19 cellular contexts compared by ENCODE assay signal in the genomic region with DNA sequence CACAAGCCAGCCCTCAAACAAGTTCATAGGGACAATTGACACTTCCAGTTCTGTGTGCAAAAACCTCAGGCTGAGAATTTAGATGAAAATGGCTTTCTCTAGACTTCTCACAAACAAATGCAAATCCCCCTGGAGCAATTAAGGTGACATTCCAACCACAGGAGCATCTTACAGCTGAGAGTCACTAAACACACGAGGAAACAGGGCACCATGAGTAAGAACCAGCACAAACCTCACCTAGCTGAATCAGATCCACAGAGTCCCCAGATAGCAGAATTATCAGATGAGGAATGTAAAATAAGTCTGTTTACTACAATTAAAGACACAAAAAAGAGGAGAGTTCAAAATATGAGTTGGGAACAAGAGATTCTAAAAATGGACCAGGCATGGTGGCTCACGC.
"Had no signal": no experiment of that assay in that cellular context is flagged by ENCODE, and none has a peak within 500 bp of the region (broad histone marks: within the 10 kb centered on the region; RNA-seq: fewer than 3 reads in every experiment).

No MANE protein-coding gene starts in this region.

- H3K36me3 Mint-ChIP-seq: stimulated activated memory B cell treated with anti-CD40 and anti-IgM and Interleukin-4, amounts not matched to agents 10 μg/mL and 1 μg/mL and 100 μg/mL, for 72 hours had no signal

- H3K79me2 ChIP-seq: parathyroid adenoma had no signal

- H3K36me3 ChIP-seq: spleen, tibial artery, upper lobe of right lung, vagina had no signal

- H3K27ac Mint-ChIP-seq: dendritic cell treated with granulocyte-macrophage colony-stimulating factor and Interleukin-4, amounts not matched to agents 40 ng/mL and 50 ng/mL, for 4 days; effector memory CD8-positive, alpha-beta T cell; naive thymus-derived CD4-positive, alpha-beta T cell; nephron progenitor cell; stimulated activated memory B cell treated with anti-CD40 and anti-IgM and Interleukin-4, amounts not matched to agents 10 μg/mL and 1 μg/mL and 100 μg/mL, for 72 hours; stimulated activated naive CD8-positive, alpha-beta T cell treated with anti-CD3 and anti-CD28 coated beads, Interleukin-15, Interleukin-2, amounts not matched to agents 100 ng/mL and 50 ng/mL, for 24 hours had no signal

- H3K27me3 Mint-ChIP-seq: dendritic cell treated with granulocyte-macrophage colony-stimulating factor and Interleukin-4, amounts not matched to agents 40 ng/mL and 50 ng/mL, for 4 days; effector memory CD8-positive, alpha-beta T cell; stimulated activated naive CD8-positive, alpha-beta T cell treated with anti-CD3 and anti-CD28 coated beads, Interleukin-15, Interleukin-2, amounts not matched to agents 100 ng/mL and 50 ng/mL, for 24 hours had no signal

- H3K4me3 ChIP-seq: spleen, tibial artery, upper lobe of right lung, vagina had no signal

- H3K4me1 ChIP-seq: parathyroid adenoma, upper lobe of right lung had no signal

- DNase-seq: effector memory CD8-positive, alpha-beta T cell; erythroblast; foreskin melanocyte; hippocampal formation; kidney glomerular epithelial cell; naive thymus-derived CD4-positive, alpha-beta T cell; nephron progenitor cell; stimulated activated CD4-positive, alpha-beta T cell treated with anti-CD3 and anti-CD28 coated beads, Interleukin-15, amount 100 ng/mL, for 24 hours; stimulated activated CD4-positive, alpha-beta T cell treated with anti-CD3 and anti-CD28 coated beads, Interleukin-1b, Interleukin-23, amount 100 ng/mL, for 48 hours; stimulated activated CD4-positive, alpha-beta T cell treated with anti-CD3 and anti-CD28 coated beads, Interleukin-4, amount 100 ng/mL, for 24 hours had no signal

- H3K4me3 Mint-ChIP-seq: dendritic cell treated with granulocyte-macrophage colony-stimulating factor and Interleukin-4, amounts not matched to agents 40 ng/mL and 50 ng/mL, for 4 days; effector memory CD8-positive, alpha-beta T cell; naive thymus-derived CD4-positive, alpha-beta T cell; nephron progenitor cell; stimulated activated memory B cell treated with anti-CD40 and anti-IgM and Interleukin-4, amounts not matched to agents 10 μg/mL and 1 μg/mL and 100 μg/mL, for 72 hours; stimulated activated naive CD8-positive, alpha-beta T cell treated with anti-CD3 and anti-CD28 coated beads, Interleukin-15, Interleukin-2, amounts not matched to agents 100 ng/mL and 50 ng/mL, for 24 hours had no signal

- H2AFZ ChIP-seq: parathyroid adenoma had no signal

- H3K9ac ChIP-seq: parathyroid adenoma had no signal

- H3K4me1 Mint-ChIP-seq: stimulated activated memory B cell treated with anti-CD40 and anti-IgM and Interleukin-4, amounts not matched to agents 10 μg/mL and 1 μg/mL and 100 μg/mL, for 72 hours had no signal

- H3K9me3 ChIP-seq: upper lobe of right lung, vagina had no signal

- ATAC-seq: effector memory CD8-positive, alpha-beta T cell; naive thymus-derived CD4-positive, alpha-beta T cell; sciatic nerve; stimulated activated memory B cell treated with anti-CD40 and anti-IgM and Interleukin-4, amounts not matched to agents 10 μg/mL and 1 μg/mL and 100 μg/mL, for 72 hours; upper lobe of right lung had no signal

- H3K27me3 ChIP-seq: spleen, tibial artery, upper lobe of right lung, vagina had no signal

- H3K27ac ChIP-seq: parathyroid adenoma, spleen, tibial artery, upper lobe of right lung, vagina had no signal
